17 cellular contexts compared by ENCODE assay signal in genomic region chr5:15833365-15833764, GRCh38.
A peak's percentile ranks its signal among the peaks of the same experiment; 100 is the strongest.
DNase-seq lines count a peak whose midpoint lies in the region; TF ChIP-seq lines count a peak whose summit lies in the region.
"Had no signal": no experiment of that assay in that cellular context is flagged by ENCODE, and none has a peak within 500 bp of the region (broad histone marks: within the 10 kb centered on the region; RNA-seq: fewer than 3 reads in every experiment).

No MANE protein-coding gene starts in this region.

- no peak for TF ChIP-seq CTCF in C4-2B (conservative IDR thresholded peaks at IDR 0.05)
- no peak for TF ChIP-seq CTCF in VCaP (conservative IDR thresholded peaks at IDR 0.05)
- TF ChIP-seq CTCF in epithelial cell of esophagus (IDR thresholded peaks at IDR 0.05; ENCODE audit: insufficient read depth, low read depth, low read length, missing control alignments) = no peak

- H3K27ac ChIP-seq in C4-2B (peak overlapping the region; percentile 47; the same call in 1 of the 2 replicates), VCaP (peak overlapping the region; percentile 93)
- no peak overlapping the region for H3K27ac ChIP-seq in effector memory CD4-positive, alpha-beta T cell (ENCODE audit: insufficient read depth, low read length, poor library complexity, severe bottlenecking)

- H3K36me3 ChIP-seq in effector memory CD4-positive, alpha-beta T cell (ENCODE audit: control insufficient read depth, insufficient read depth, low read length) = no peaks in the 10 kb centered on the region
- H3K36me3 ChIP-seq: HAP-1 had no signal

- no peaks in the 10 kb centered on the region for H3K27me3 ChIP-seq in effector memory CD4-positive, alpha-beta T cell (replicated peaks; ENCODE audit: control insufficient read depth, insufficient read depth, low read length, poor library complexity, severe bottlenecking)

- DNase-seq in NCI-H146 (lab: John Stamatoyannopoulos, UW) = peak; percentile 9
- peak; percentile 20 for DNase-seq in epithelial cell of esophagus (ENCODE audit: low read depth)
- no peak for DNase-seq in effector memory CD4-positive, alpha-beta T cell
- no peak for DNase-seq in mucosa of gallbladder (ENCODE audit: low spot score)
- no peak for DNase-seq in OCI-M1 (lab: John Stamatoyannopoulos, UW)
- DNase-seq in activated naive CD4-positive, alpha-beta T cell treated with Interleukin-2 at 50 U/mL for 16 hours = no peak
- DNase-seq: C1 segment of cervical spinal cord; Caco-2; CD4-positive, CD25-positive, alpha-beta regulatory T cell; CD8-positive, alpha-beta T cell; DMS153; DND-41; HFFc6 had no signal

- H3K4me1 ChIP-seq in effector memory CD4-positive, alpha-beta T cell (ENCODE audit: control insufficient read depth, insufficient read depth, low read length, poor library complexity, severe bottlenecking) = no peaks in the 10 kb centered on the region
- H3K4me1 ChIP-seq: Caco-2 had no signal

- no peak overlapping the region for H3K4me3 ChIP-seq in epithelial cell of esophagus (ENCODE audit: low read length)
- no peak overlapping the region for H3K4me3 ChIP-seq in effector memory CD4-positive, alpha-beta T cell (ENCODE audit: insufficient read depth, low read depth, low read length, poor library complexity, severe bottlenecking)
- H3K4me3 ChIP-seq: GM23338, HAP-1 had no signal

- H3K9me3 ChIP-seq in effector memory CD4-positive, alpha-beta T cell (ENCODE audit: control insufficient read depth, low read length) = no peaks in the 10 kb centered on the region
- H3K9me3 ChIP-seq: Caco-2, HAP-1 had no signal

Comparison
In these comparisons a context has a peak if more than half of its experiments do, and no peak if none do; other contexts are left out.
1. DNase-seq: peak in NCI-H146 (single experiment) and epithelial cell of esophagus (single experiment); none in effector memory CD4-positive, alpha-beta T cell (0 of 3), mucosa of gallbladder (single experiment), OCI-M1 (single experiment) and activated naive CD4-positive, alpha-beta T cell treated with Interleukin-2 at 50 U/mL for 16 hours (single experiment).